In the genomic region with DNA sequence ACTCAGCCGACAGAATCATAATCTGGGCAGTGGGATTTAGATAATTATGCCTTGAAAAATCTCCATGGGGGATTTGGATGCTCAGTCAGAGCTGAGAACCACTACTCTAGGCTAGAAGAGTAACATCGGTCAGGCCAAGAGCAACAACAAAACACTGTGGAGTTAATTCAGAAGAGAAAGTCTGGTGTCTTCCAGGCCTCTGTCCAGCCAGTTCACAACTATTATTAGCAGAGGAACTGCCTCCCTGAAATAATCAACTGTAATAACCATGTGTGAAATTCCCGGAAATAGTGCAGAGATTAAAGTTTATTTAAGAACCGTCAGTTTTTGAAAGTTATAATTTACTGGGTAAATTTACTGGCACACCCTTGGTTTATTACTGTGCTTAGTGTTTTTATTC, we compare ENCODE assay signal across 22 cellular contexts.
"Had no signal": no experiment of that assay in that cellular context is flagged by ENCODE, and none has a peak within 500 bp of the region (broad histone marks: within the 10 kb centered on the region; RNA-seq: fewer than 3 reads in every experiment).

No MANE protein-coding gene starts in this region.

- H3K27ac Mint-ChIP-seq: activated naive CD8-positive, alpha-beta T cell treated with anti-CD3 and anti-CD28 coated beads for 36 hours; activated T-helper 2 cell treated with anti-CD3 and anti-CD28 coated beads, Interferon-gamma antibody, Interleukin-2, Interleukin-4, amounts not matched to agents 10 μg/mL and 5 μg/mL and 100 μg/mL, durations not matched to agents 14 hours and 24 hours and 36 hours; immature natural killer cell; nephron; T-helper 1 cell treated with Interleukin-12 subunit alpha and Interleukin-12 subunit beta and Interleukin-4 antibody, amounts not matched to agents 30 μg/mL and 1 μg/mL, for 36 hours had no signal

- DNase-seq: activated CD4-positive, alpha-beta T cell treated with anti-CD3 and anti-CD28 coated beads for 4 hours; activated CD4-positive, alpha-beta T cell treated with anti-CD3 and anti-CD28 coated beads, Interleukin-2, amount 50 U/mL, for 48 hours; activated CD4-positive, CD25-positive, alpha-beta regulatory T cell; activated CD8-positive, alpha-beta memory T cell treated with anti-CD3 and anti-CD28 coated beads, Interleukin-2, amount 50 U/mL, for 48 hours; activated naive CD4-positive, alpha-beta T cell treated with Interleukin-2 at 50 U/mL for 16 hours; activated naive CD8-positive, alpha-beta T cell treated with anti-CD3 and anti-CD28 coated beads for 36 hours; activated T-cell treated with anti-CD3 and anti-CD28 coated beads, Interleukin-2, amount 50 U/mL, for 4 hours; effector CD4-positive, alpha-beta T cell; foreskin keratinocyte; immature natural killer cell; left lung; mesenchymal stem cell; stimulated activated CD4-positive, alpha-beta T cell treated with anti-CD3 and anti-CD28 coated beads, Interleukin-4, amount 100 ng/mL, for 24 hours; stimulated activated naive CD8-positive, alpha-beta T cell treated with anti-CD3 and anti-CD28 coated beads, Interleukin-15, Interleukin-2, amounts not matched to agents 100 U/mL and 50 U/mL, for 24 hours; substantia nigra; T1000; thyroid gland had no signal

- H3K27me3 Mint-ChIP-seq: activated naive CD8-positive, alpha-beta T cell treated with anti-CD3 and anti-CD28 coated beads for 36 hours had no signal

- H3K36me3 ChIP-seq: breast epithelium, left lung, thyroid gland had no signal

- H3K4me1 Mint-ChIP-seq: activated naive CD8-positive, alpha-beta T cell treated with anti-CD3 and anti-CD28 coated beads for 36 hours; immature natural killer cell had no signal

- H3K9me3 Mint-ChIP-seq: activated naive CD8-positive, alpha-beta T cell treated with anti-CD3 and anti-CD28 coated beads for 36 hours; activated T-cell treated with anti-CD3 and anti-CD28 coated beads, Interleukin-2, amount 50 U/mL, for 4 hours; activated T-helper 2 cell treated with anti-CD3 and anti-CD28 coated beads, Interferon-gamma antibody, Interleukin-2, Interleukin-4, amounts not matched to agents 10 μg/mL and 5 μg/mL and 100 μg/mL, durations not matched to agents 14 hours and 24 hours and 36 hours; immature natural killer cell; nephron; T-helper 1 cell treated with Interleukin-12 subunit alpha and Interleukin-12 subunit beta and Interleukin-4 antibody, amounts not matched to agents 30 μg/mL and 1 μg/mL, for 36 hours had no signal

- ATAC-seq: activated T-cell treated with anti-CD3 and anti-CD28 coated beads, Interleukin-2, amount 50 U/mL, for 4 hours; foreskin keratinocyte; left lung; stimulated activated naive CD8-positive, alpha-beta T cell treated with anti-CD3 and anti-CD28 coated beads, Interleukin-15, Interleukin-2, amounts not matched to agents 100 U/mL and 50 U/mL, for 24 hours had no signal

- H3K79me2 ChIP-seq: hepatocyte had no signal

- H3K4me2 ChIP-seq: hepatocyte had no signal

- H3K9me3 ChIP-seq: breast epithelium, left lung, thyroid gland had no signal

- H3K4me1 ChIP-seq: breast epithelium had no signal

- H3K27ac ChIP-seq: breast epithelium, foreskin keratinocyte, hepatocyte, left lung, thyroid gland had no signal

- H3K4me3 Mint-ChIP-seq: activated naive CD8-positive, alpha-beta T cell treated with anti-CD3 and anti-CD28 coated beads for 36 hours; activated T-cell treated with anti-CD3 and anti-CD28 coated beads, Interleukin-2, amount 50 U/mL, for 4 hours; immature natural killer cell; nephron; T-helper 1 cell treated with Interleukin-12 subunit alpha and Interleukin-12 subunit beta and Interleukin-4 antibody, amounts not matched to agents 30 μg/mL and 1 μg/mL, for 36 hours had no signal

- H3K27me3 ChIP-seq: breast epithelium, foreskin keratinocyte, left lung, thyroid gland had no signal

- H2AFZ ChIP-seq: hepatocyte had no signal

- H3K4me3 ChIP-seq: breast epithelium, hepatocyte, left lung, thyroid gland had no signal
